8 cellular contexts compared by ENCODE assay signal in the genomic region with DNA sequence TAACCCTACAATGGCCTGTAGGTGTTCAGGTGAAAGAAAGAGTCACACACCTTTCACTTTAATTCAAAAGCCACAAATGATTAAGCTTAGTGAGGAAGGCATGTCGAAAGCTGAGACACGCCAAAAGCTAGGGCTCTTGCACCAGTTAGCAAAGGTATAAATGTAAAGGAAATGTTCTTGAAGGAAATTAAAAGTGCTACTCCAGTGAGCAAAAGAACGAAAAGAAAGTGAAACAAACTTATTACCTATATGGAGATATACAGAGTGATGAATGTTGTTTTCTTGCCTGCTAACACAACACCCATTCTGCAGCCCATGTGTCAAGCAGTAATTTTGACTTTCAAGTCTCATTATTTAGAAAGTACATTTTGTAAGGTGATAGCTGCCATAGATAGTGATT.
DNase-seq lines count a peak whose midpoint lies in the region; ATAC-seq and TF ChIP-seq lines count a peak whose summit lies in the region.
"Had no signal": no experiment of that assay in that cellular context is flagged by ENCODE, and none has a peak within 500 bp of the region (broad histone marks: within the 10 kb centered on the region; RNA-seq: fewer than 3 reads in every experiment).

No MANE protein-coding gene starts in this region.

- H3K9me2 ChIP-seq in GM23338 (ENCODE audit: insufficient read depth) = 0 out of 2 replicates have a peak, but pooled peaks cover 6% of the 10 kb centered on the region

- TF ChIP-seq CTCF in RWPE1 (conservative IDR thresholded peaks at IDR 0.05; ENCODE audit: low read depth) (no peak), GM23338 (conservative IDR thresholded peaks at IDR 0.05; ENCODE audit: low read depth in 2 of 2) (no peak)

- ATAC-seq in GM19023 (IDR thresholded peaks at IDR 0.05; ENCODE audit: unreplicated experiment) (peak; percentile 54), GM21737 (IDR thresholded peaks at IDR 0.05; ENCODE audit: unreplicated experiment) (peak; percentile 76), HG03575 (IDR thresholded peaks at IDR 0.05; ENCODE audit: extremely low read depth, insufficient number of reproducible peaks, low FRiP score, unreplicated experiment) (peak; percentile 61), GM23338 (no peak)
- peak; percentile 76 to 81 for ATAC-seq in naive thymus-derived CD8-positive, alpha-beta T cell

- no peaks in the 10 kb centered on the region for H3F3A ChIP-seq in GM23338 (replicated peaks; ENCODE audit: low read depth)

- no peak overlapping the region for H3K4me3 ChIP-seq in GM23338

- no peak overlapping the region for H2AFZ ChIP-seq in GM23338

- no peaks in the 10 kb centered on the region for H3K79me2 ChIP-seq in GM23338 (replicated peaks; ENCODE audit: insufficient read depth)

- no peaks in the 10 kb centered on the region for H4K20me1 ChIP-seq in GM23338 (replicated peaks; ENCODE audit: insufficient read depth)

- H3K4me1 Mint-ChIP-seq in naive thymus-derived CD8-positive, alpha-beta T cell = peaks cover 9 to 45% (median 30%) of the 10 kb centered on the region in 4 donors
- H3K4me1 Mint-ChIP-seq in GM23338 = peaks cover 24% of the 10 kb centered on the region

- peak overlapping the region; percentile 66 to 93 (median 84) for H3K27ac Mint-ChIP-seq in naive thymus-derived CD8-positive, alpha-beta T cell
- H3K27ac Mint-ChIP-seq in GM23338 = no peak overlapping the region

- DNase-seq in naive thymus-derived CD8-positive, alpha-beta T cell = peak in 3 of 10 donors; percentile 23 to 31 (median 30)
- DNase-seq in RWPE1 (ENCODE audit: low spot score) (no peak), inferior parietal cortex (ENCODE audit: extremely low spot score) (no peak), GM23338 (ENCODE audit: low spot score) (no peak)
- DNase-seq: NCI-H2171 treated with DMSO at 0.1 percent for 48 hours had no signal

- CTCF ChIA-PET in RWPE1 (lab: Yijun Ruan, JAX) = no interaction called here

- H3K36me3 Mint-ChIP-seq in naive thymus-derived CD8-positive, alpha-beta T cell = no peaks in the 10 kb centered on the region
- H3K36me3 Mint-ChIP-seq in GM23338 (ENCODE audit: low read depth) = no peaks in the 10 kb centered on the region

- H3K27me3 Mint-ChIP-seq in naive thymus-derived CD8-positive, alpha-beta T cell = no peaks in the 10 kb centered on the region
- H3K27me3 Mint-ChIP-seq in GM23338 (ENCODE audit: insufficient read depth, low read depth, poor library complexity) = no peaks in the 10 kb centered on the region

- no peaks in the 10 kb centered on the region for H3K36me3 ChIP-seq in GM23338 (ENCODE audit: insufficient read depth)

- H3K9me3 Mint-ChIP-seq in naive thymus-derived CD8-positive, alpha-beta T cell = no peaks in the 10 kb centered on the region
- H3K9me3 Mint-ChIP-seq in GM23338 = no peaks in the 10 kb centered on the region; the same call in 2 of the 3 replicates

- peaks cover 19% of the 10 kb centered on the region; the same call in 1 of the 2 replicates for H3K4me1 ChIP-seq in GM23338 (ENCODE audit: insufficient read depth)

- H3K27ac ChIP-seq in RWPE1 (no peak overlapping the region), GM23338 (ENCODE audit: low read depth) (no peak overlapping the region)

- POLR2A ChIA-PET in naive thymus-derived CD8-positive, alpha-beta T cell (lab: Charles Lee) = no interaction called here
- POLR2A ChIA-PET in RWPE1 (lab: Yijun Ruan, JAX; ENCODE audit: low non-redundant PET) = no interaction called here

- peak overlapping the region; percentile 69 to 87 (median 80) for H3K4me3 Mint-ChIP-seq in naive thymus-derived CD8-positive, alpha-beta T cell
- H3K4me3 Mint-ChIP-seq in GM23338 = no peak overlapping the region

- H3K27me3 ChIP-seq in GM23338 (ENCODE audit: insufficient read depth) = no peaks in the 10 kb centered on the region

- H3K4me2 ChIP-seq in GM23338 = no peak overlapping the region

TF ChIP-seq in GM23338, 12 proteins besides CTCF, POLR2A, EP300 and RAD21:
- no peak for TF ChIP-seq ZNF114 (CRISPR knock-in tag; IDR thresholded peaks at IDR 0.05)
- TF ChIP-seq EZH2phosphoT487 (IDR thresholded peaks at IDR 0.05; ENCODE audit: unreplicated experiment) = no peak
- no peak for TF ChIP-seq NANOG (IDR thresholded peaks at IDR 0.05; ENCODE audit: borderline replicate concordance)
- no peak for TF ChIP-seq CREB1 (CRISPR knock-in tag; IDR thresholded peaks at IDR 0.05; ENCODE audit: low read depth)
- TF ChIP-seq ZNF331 (CRISPR knock-in tag; IDR thresholded peaks at IDR 0.05; ENCODE audit: low read depth) = no peak
- no peak for TF ChIP-seq JUNB (IDR thresholded peaks at IDR 0.05; ENCODE audit: unreplicated experiment)
- TF ChIP-seq, protein P1, sequence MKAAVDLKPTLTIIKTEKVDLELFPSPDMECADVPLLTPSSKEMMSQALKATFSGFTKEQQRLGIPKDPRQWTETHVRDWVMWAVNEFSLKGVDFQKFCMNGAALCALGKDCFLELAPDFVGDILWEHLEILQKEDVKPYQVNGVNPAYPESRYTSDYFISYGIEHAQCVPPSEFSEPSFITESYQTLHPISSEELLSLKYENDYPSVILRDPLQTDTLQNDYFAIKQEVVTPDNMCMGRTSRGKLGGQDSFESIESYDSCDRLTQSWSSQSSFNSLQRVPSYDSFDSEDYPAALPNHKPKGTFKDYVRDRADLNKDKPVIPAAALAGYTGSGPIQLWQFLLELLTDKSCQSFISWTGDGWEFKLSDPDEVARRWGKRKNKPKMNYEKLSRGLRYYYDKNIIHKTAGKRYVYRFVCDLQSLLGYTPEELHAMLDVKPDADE (IDR thresholded peaks at IDR 0.05) = no peak
- no peak for TF ChIP-seq POLR2AphosphoS5 (IDR thresholded peaks at IDR 0.05; ENCODE audit: low read depth)
